ENCODE assay signal across 1 cellular context in the genomic region with DNA sequence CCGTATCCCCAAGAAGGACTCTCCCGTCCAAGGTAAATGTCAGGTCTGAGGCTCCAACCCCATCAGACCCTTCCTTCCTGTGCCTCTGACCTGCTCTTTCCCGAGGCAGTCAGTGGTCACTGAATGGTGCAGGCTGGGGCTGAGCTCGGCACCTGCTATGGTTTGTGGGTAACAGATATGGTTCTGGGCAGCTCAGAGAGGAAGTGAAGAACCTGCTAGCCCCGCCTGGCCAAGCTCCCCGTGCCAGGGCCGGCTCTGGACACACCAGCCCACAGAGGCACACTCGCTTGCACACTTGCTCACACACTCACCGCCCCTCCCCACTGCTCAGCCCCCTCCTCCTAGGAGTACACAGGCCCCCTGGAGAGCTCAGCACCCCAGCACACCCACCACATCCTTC.
TF ChIP-seq lines count a peak whose summit lies in the region.

No MANE protein-coding gene starts in this region.

TF ChIP-seq in H1, 55 proteins besides CTCF, POLR2A, EP300 and RAD21:
- no peak for TF ChIP-seq CREB1 (IDR thresholded peaks at IDR 0.05)
- TF ChIP-seq RBBP5 (IDR thresholded peaks at IDR 0.05; ENCODE audit: borderline replicate concordance, low read depth, low read length): no peak
- TF ChIP-seq NRF1 (IDR thresholded peaks at IDR 0.05; ENCODE audit: low read depth, low read length): no peak
- TF ChIP-seq SRF (IDR thresholded peaks at IDR 0.05; ENCODE audit: low read depth, low read length): no peak
- TF ChIP-seq CTBP2 (IDR thresholded peaks at IDR 0.05; ENCODE audit: borderline replicate concordance, insufficient read depth, insufficient read length, low read length): no peak
- TF ChIP-seq ZNF274 (IDR thresholded peaks at IDR 0.05; ENCODE audit: borderline replicate concordance, extremely low read depth, low read length): no peak
- no peak for TF ChIP-seq GABPA (IDR thresholded peaks at IDR 0.05; ENCODE audit: borderline replicate concordance, insufficient read depth, low read length)
- no peak for TF ChIP-seq TAF7 (optimal IDR thresholded peaks at IDR 0.05; ENCODE audit: borderline replicate concordance, low read depth, low read length)
- no peak for TF ChIP-seq FOSL1 (IDR thresholded peaks at IDR 0.05; ENCODE audit: insufficient read depth, low read depth, low read length)
- no peak for TF ChIP-seq CHD7 (IDR thresholded peaks at IDR 0.05; ENCODE audit: insufficient replicate concordance, low read length)
- TF ChIP-seq CHD1 (IDR thresholded peaks at IDR 0.05; ENCODE audit: low read depth, low read length): no peak
- no peak for TF ChIP-seq SIRT6 (IDR thresholded peaks at IDR 0.05; ENCODE audit: low read length)
- no peak for TF ChIP-seq PHF8 (conservative IDR thresholded peaks at IDR 0.05; ENCODE audit: low read depth, low read length)
